ENCODE assay signal across 11 cellular contexts in genomic region chr3:37904614-37905047, GRCh38. TPM values are rescaled to one million over a fixed set of nuclear protein-coding genes. Genes with fewer than 3 reads are reported as not detected.
DNase-seq lines count a peak whose midpoint lies in the region; ATAC-seq and TF ChIP-seq lines count a peak whose summit lies in the region.
"Had no signal": no experiment of that assay in that cellular context is flagged by ENCODE, and none has a peak within 500 bp of the region (broad histone marks: within the 10 kb centered on the region; RNA-seq: fewer than 3 reads in every experiment).

No MANE protein-coding gene starts in this region.

- H3K79me2 ChIP-seq in trophoblast cell (ENCODE audit: control insufficient read depth, insufficient read depth, low read length, poor library complexity), result no peaks in the 10 kb centered on the region

- no peak overlapping the region for H4K91ac ChIP-seq in trophoblast cell (ENCODE audit: low read depth, low read length)

- no peak overlapping the region for H3K23ac ChIP-seq in trophoblast cell (ENCODE audit: low read length)

- H3K18ac ChIP-seq in trophoblast cell (ENCODE audit: low read length), result no peak overlapping the region

- no peak overlapping the region for H2BK120ac ChIP-seq in trophoblast cell (ENCODE audit: insufficient read depth, low read length, poor library complexity)

- H3K27me3 ChIP-seq in left ventricle myocardium inferior (ENCODE audit: low read depth) (no peaks in the 10 kb centered on the region), trophoblast cell (ENCODE audit: insufficient read depth, low read length) (no peaks in the 10 kb centered on the region)
- H3K27me3 ChIP-seq: colonic mucosa had no signal

- H4K12ac ChIP-seq in trophoblast cell (ENCODE audit: low read depth, low read length), result no peak overlapping the region

- no peak overlapping the region for H2AK5ac ChIP-seq in trophoblast cell (ENCODE audit: low read length)

- H3K4me1 ChIP-seq in left ventricle myocardium inferior (peaks cover 71% of the 10 kb centered on the region), trophoblast cell (ENCODE audit: control insufficient read depth in 1 of 2, insufficient read depth in 2 of 2, low read length in 2 of 2) (peaks cover 9 to 11% of the 10 kb centered on the region in 2 experiments)

- H3K36me3 ChIP-seq in left ventricle myocardium inferior (no peaks in the 10 kb centered on the region), trophoblast cell (ENCODE audit: control insufficient read depth in 1 of 2, insufficient read depth in 2 of 2, low read length in 2 of 2) (peaks cover 2 to 3% of the 10 kb centered on the region in 2 experiments)
- H3K36me3 ChIP-seq: colonic mucosa had no signal

- no peaks in the 10 kb centered on the region for H3K36me3 Mint-ChIP-seq in activated T-cell treated with anti-CD3 and anti-CD28 coated beads, Interleukin-2, amount 50 U/mL, for 4 hours (ENCODE audit: insufficient read depth)
- H3K36me3 Mint-ChIP-seq: immature natural killer cell had no signal

- H2BK12ac ChIP-seq in trophoblast cell (ENCODE audit: low read length), result no peak overlapping the region

- H3K9ac ChIP-seq in trophoblast cell (ENCODE audit: low read length), result no peak overlapping the region

- H4K8ac ChIP-seq in trophoblast cell (ENCODE audit: low read depth, low read length), result no peak overlapping the region

- H3K4me3 Mint-ChIP-seq in activated T-cell treated with anti-CD3 and anti-CD28 coated beads, Interleukin-2, amount 50 U/mL, for 4 hours, result no peak overlapping the region
- H3K4me3 Mint-ChIP-seq: immature natural killer cell had no signal

- H3K4ac ChIP-seq in trophoblast cell (ENCODE audit: low read depth, low read length), result no peak overlapping the region

- intact Hi-C loops in left ventricle myocardium inferior (cut with micrococcal nuclease), result no loop called here

- peaks cover 3% of the 10 kb centered on the region for H3K27me3 Mint-ChIP-seq in activated T-cell treated with anti-CD3 and anti-CD28 coated beads, Interleukin-2, amount 50 U/mL, for 4 hours (ENCODE audit: low read depth)

- H3K4me2 ChIP-seq in trophoblast cell (ENCODE audit: low read length), result no peak overlapping the region

- WGBS in trophoblast cell (ENCODE audit: extremely low coverage, insufficient coverage, insufficient read length), result no CpG with 5 or more reads among the region's 3 CpGs

- no peak overlapping the region for H3K14ac ChIP-seq in trophoblast cell (ENCODE audit: low read length)

- no peak overlapping the region for H2BK5ac ChIP-seq in trophoblast cell (ENCODE audit: low read depth, low read length, poor library complexity)

- TF ChIP-seq CTCF in left ventricle myocardium inferior (IDR thresholded peaks at IDR 0.05; ENCODE audit: borderline replicate concordance), result no peak

- DNase-seq in HT1080 (ENCODE audit: low read depth) (peak; percentile 59), astrocyte of the hippocampus (ENCODE audit: low read depth, low spot score) (peak; percentile 33), left ventricle myocardium inferior (no peak), trophoblast cell (no peak), ureter (ENCODE audit: low spot score) (no peak)
- DNase-seq in activated T-cell treated with anti-CD3 and anti-CD28 coated beads, Interleukin-2, amount 50 U/mL, for 4 hours, result no peak
- DNase-seq: colonic mucosa, GF-D8, immature natural killer cell had no signal

- no peak overlapping the region for H3K4me3 ChIP-seq in left ventricle myocardium inferior
- no peak overlapping the region for H3K4me3 ChIP-seq in trophoblast cell (ENCODE audit: low read depth, low read length)
- H3K4me3 ChIP-seq: colonic mucosa had no signal

- ATAC-seq in activated T-cell treated with anti-CD3 and anti-CD28 coated beads, Interleukin-2, amount 50 U/mL, for 4 hours, result no peak
- ATAC-seq in HG03442 (IDR thresholded peaks at IDR 0.05; ENCODE audit: unreplicated experiment), result no peak

- H3K27ac ChIP-seq in left ventricle myocardium inferior (replicated peaks) (peak overlapping the region; percentile 75), temporal lobe (ENCODE audit: low read depth, low read length) (peak overlapping the region; percentile 62), trophoblast cell (ENCODE audit: low read depth, low read length) (no peak overlapping the region)
- H3K27ac ChIP-seq: colonic mucosa had no signal

- peaks cover 18% of the 10 kb centered on the region for H3K4me1 Mint-ChIP-seq in activated T-cell treated with anti-CD3 and anti-CD28 coated beads, Interleukin-2, amount 50 U/mL, for 4 hours (ENCODE audit: low read depth)

- no peak overlapping the region for H2AFZ ChIP-seq in trophoblast cell (ENCODE audit: insufficient read depth, low read length, poor library complexity)

- no peaks in the 10 kb centered on the region for H3K9me3 Mint-ChIP-seq in activated T-cell treated with anti-CD3 and anti-CD28 coated beads, Interleukin-2, amount 50 U/mL, for 4 hours
- H3K9me3 Mint-ChIP-seq: immature natural killer cell had no signal

- no peaks in the 10 kb centered on the region for H3K79me1 ChIP-seq in trophoblast cell (ENCODE audit: low read length)

- H3K9me3 ChIP-seq in left ventricle myocardium inferior (replicated peaks) (no peaks in the 10 kb centered on the region), trophoblast cell (ENCODE audit: insufficient read depth, low read depth, low read length) (peaks cover 2% of the 10 kb centered on the region)
- H3K9me3 ChIP-seq: colonic mucosa had no signal

RNA-seq across cellular contexts. Expression of gene CTDSPL, which starts 43.0 kb away (rescaled TPM):
- 23.5 and 25.4 TPM in 2 replicates for total RNA-seq in HT1080 (2014; rRNA removed; shearing (Covaris generic))
- polyA plus RNA-seq in HT1080 (2015; cell fraction: cytosol; rRNA removed), result 18.3 and 24.7 TPM in 2 replicates
- polyA plus RNA-seq in HT1080 (2015; cell fraction: nucleus; rRNA removed), result 13.3 and 16.8 TPM in 2 replicates
- total RNA-seq in left ventricle myocardium inferior (56.3 TPM), temporal lobe (11.8 TPM), ureter (68.4 TPM)
- total RNA-seq in activated T-cell treated with anti-CD3 and anti-CD28 coated beads, Interleukin-2, amount 50 U/mL, for 4 hours, result 1 to 10 TPM; 1.1 to 1.7 (median 1.3) TPM
- polyA plus RNA-seq in trophoblast cell (2013), result 13.2 and 13.3 TPM in 2 replicates

Comparison
In these comparisons a context has a peak if more than half of its experiments do, and no peak if none do; other contexts are left out.
1. DNase-seq: peak in HT1080 (single experiment) and astrocyte of the hippocampus (single experiment); none in left ventricle myocardium inferior (single experiment), activated T-cell treated with anti-CD3 and anti-CD28 coated beads, Interleukin-2, amount 50 U/mL, for 4 hours (single experiment), trophoblast cell (0 of 2) and ureter (single experiment).